In genomic region chr10:72097448-72098300, GRCh38 we compare ENCODE assay signal across 10 cellular contexts.
DNase-seq lines count a peak whose midpoint lies in the region; ATAC-seq and TF ChIP-seq lines count a peak whose summit lies in the region.
"Had no signal": no experiment of that assay in that cellular context is flagged by ENCODE, and none has a peak within 500 bp of the region (broad histone marks: within the 10 kb centered on the region; RNA-seq: fewer than 3 reads in every experiment).

No MANE protein-coding gene starts in this region.

- H3K4me1 ChIP-seq in HEK293 (ENCODE audit: control insufficient read depth, insufficient read depth, low read length) = peaks cover 31% of the 10 kb centered on the region

- peak overlapping the region; percentile 78 for H3K27ac ChIP-seq in HEK293 (ENCODE audit: extremely low read depth, low read depth, low read length)

- DNase-seq in ACHN (peak; percentile 54), amniotic epithelial cell (ENCODE audit: low read depth) (peak; percentile 97), kidney tubule cell (ENCODE audit: low spot score) (peak; percentile 75), NK-92 (lab: John Stamatoyannopoulos, UW; ENCODE audit: unreplicated experiment) (no peak)
- no peak for DNase-seq in activated effector memory CD4-positive, alpha-beta T cell treated with anti-CD3 and anti-CD28 coated beads, Interleukin-2, amount 50 U/mL, for 16 hours
- DNase-seq: NCI-H1105 treated with DMSO at 0.1 percent for 48 hours had no signal

- H3K36me3 ChIP-seq in HEK293 (ENCODE audit: control insufficient read depth in 2 of 2, insufficient read depth in 1 of 2, low read length in 2 of 2) = peaks cover 0 to 19% of the 10 kb centered on the region in 2 experiments; a peak in 2 of 3 replicates

- no peaks in the 10 kb centered on the region for H3K9me3 ChIP-seq in HEK293 (ENCODE audit: control insufficient read depth, insufficient read depth, low read depth, low read length)

- TF ChIP-seq CTCF in HEK293 (tag by site-specific recombination; IDR thresholded peaks at IDR 0.05) = no peak

- in situ Hi-C loops in ACHN (cut with HindIII; ENCODE audit: low pct_ligation_motif_present, low pct_unique_long_range_greater_than_20kb, low sequenced_read_pairs) = no loop called here

- POLR2A ChIA-PET in HEK293 (lab: Yijun Ruan, JAX) = interaction anchor here (0.6 kb wide), 1 partner anchor 200 kb away, joined by 3 read pairs; no protein-coding TSS in a partner anchor

- ATAC-seq in HG03097 (IDR thresholded peaks at IDR 0.05; ENCODE audit: low FRiP score, unreplicated experiment) (no peak), HG03039 (IDR thresholded peaks at IDR 0.05; ENCODE audit: unreplicated experiment) (no peak)
- ATAC-seq: WTC11 had no signal

- CTCF ChIA-PET in HEK293 (lab: Yijun Ruan, JAX) = interaction anchor here (1.1 kb wide), 1 partner anchor 28 kb away, joined by 4 read pairs; no protein-coding TSS in a partner anchor

- no peak overlapping the region for H3K4me3 ChIP-seq in HEK293 (ENCODE audit: low read depth, low read length)

TF ChIP-seq in HEK293, 187 proteins besides CTCF, POLR2A, EP300 and RAD21 (continues in another document):
- TF ChIP-seq PBX3 (CRISPR knock-in tag; IDR thresholded peaks at IDR 0.05) (no peak), WT1 (tag by site-specific recombination; IDR thresholded peaks at IDR 0.05) (peak; percentile 77), HOXC10 (CRISPR knock-in tag; IDR thresholded peaks at IDR 0.05) (no peak), ZBTB49 (tag by site-specific recombination; IDR thresholded peaks at IDR 0.05; ENCODE audit: low read depth) (no peak), ZNF175 (tag by site-specific recombination; IDR thresholded peaks at IDR 0.05) (no peak), ZNF658 (tag by site-specific recombination; IDR thresholded peaks at IDR 0.05) (no peak), ZNF548 (tag by site-specific recombination; IDR thresholded peaks at IDR 0.05) (no peak), ZNF660 (tag by site-specific recombination; IDR thresholded peaks at IDR 0.05) (peak; percentile 78), GLIS1 (tag by site-specific recombination; IDR thresholded peaks at IDR 0.05) (peak; percentile 42; the same call in 1 of the 2 replicates), ZNF341 (tag by site-specific recombination; IDR thresholded peaks at IDR 0.05; ENCODE audit: low read depth) (peak; percentile 95), OSR2 (tag by site-specific recombination; IDR thresholded peaks at IDR 0.05) (peak; percentile 94), PATZ1 (tag by site-specific recombination; IDR thresholded peaks at IDR 0.05) (peak; percentile 66), ZNF423 (tag by site-specific recombination; IDR thresholded peaks at IDR 0.05) (no peak), TSHZ1 (tag by site-specific recombination; IDR thresholded peaks at IDR 0.05; ENCODE audit: borderline replicate concordance) (peak; percentile 89), ZNF174 (tag by site-specific recombination; IDR thresholded peaks at IDR 0.05) (no peak), BCL11B (tag by site-specific recombination; IDR thresholded peaks at IDR 0.05; ENCODE audit: low read depth) (no peak), ZNF624 (tag by site-specific recombination; IDR thresholded peaks at IDR 0.05) (no peak), ZNF654 (tag by site-specific recombination; IDR thresholded peaks at IDR 0.05; ENCODE audit: low read depth) (no peak), ZNF280D (tag by site-specific recombination; IDR thresholded peaks at IDR 0.05) (no peak), ZNF146 (tag by site-specific recombination; IDR thresholded peaks at IDR 0.05) (peak; percentile 68), ZNF670 (tag by site-specific recombination; IDR thresholded peaks at IDR 0.05; ENCODE audit: low read depth) (no peak)

Comparison
In these comparisons a context has a peak if more than half of its experiments do, and no peak if none do; other contexts are left out.
1. DNase-seq: peak in ACHN (single experiment), amniotic epithelial cell (single experiment) and kidney tubule cell (single experiment); none in NK-92 (single experiment) and activated effector memory CD4-positive, alpha-beta T cell treated with anti-CD3 and anti-CD28 coated beads, Interleukin-2, amount 50 U/mL, for 16 hours (single experiment).